Comparison of ENCODE assay signal across 25 cellular contexts in genomic region chr11:1884123-1884415, GRCh38. TPM values are rescaled to one million over a fixed set of nuclear protein-coding genes. Genes with fewer than 3 reads are reported as not detected.
"Had no signal": no experiment of that assay in that cellular context is flagged by ENCODE, and none has a peak within 500 bp of the region (broad histone marks: within the 10 kb centered on the region; RNA-seq: fewer than 3 reads in every experiment).

No MANE protein-coding gene starts in this region.

- H3K4me3 ChIP-seq: adrenal gland, SK-N-MC had no signal

- H3K9me3 ChIP-seq: adrenal gland had no signal

- H3K27me3 ChIP-seq: adrenal gland had no signal

- H3K27ac ChIP-seq: SK-N-MC had no signal

- DNase-seq: activated CD4-positive, alpha-beta T cell treated with anti-CD3 and anti-CD28 coated beads for 36 hours; activated CD4-positive, alpha-beta T cell treated with anti-CD3 and anti-CD28 coated beads, Interleukin-2, amount 50 U/mL, for 4 hours; activated CD4-positive, CD25-positive, alpha-beta regulatory T cell; activated CD8-positive, alpha-beta memory T cell treated with anti-CD3 and anti-CD28 coated beads, Interleukin-2, amount 50 U/mL, for 48 hours; activated CD8-positive, alpha-beta T cell treated with anti-CD3 and anti-CD28 coated beads, Interleukin-2, amount 10 ng/mL, durations not matched to agents 7 days and 5 days; activated gamma-delta T cell; activated naive CD4-positive, alpha-beta T cell treated with anti-CD3 and anti-CD28 coated beads, Interleukin-2, amount 50 U/mL, for 16 hours; activated T-cell treated with anti-CD3 and anti-CD28 coated beads, Interleukin-2, amount 50 U/mL, for 4 hours; anterior cingulate cortex; MM.1S; NCI-H1105; NCI-H1436; NCI-H187; NCI-H2081; NCI-H510A treated with DMSO at 0.1 percent for 48 hours; NCI-H69; PC-3; SIG-M5; T-helper 2 cell; T1000 had no signal

RNA-seq across cellular contexts. Expression of gene PRR33, which starts 7.6 kb away (rescaled TPM):
- total RNA-seq: activated naive CD8-positive, alpha-beta T cell treated with anti-CD3 and anti-CD28 coated beads, Interleukin-2, amount 10 ng/mL, durations not matched to agents 7 days and 5 days; PC-3 had no signal

RNA-seq across cellular contexts. Expression of gene LSP1, which starts 31.2 kb away (rescaled TPM):
- total RNA-seq: PC-3 had no signal

RNA-seq across cellular contexts. Expression of gene TNNT3, which starts 35.4 kb away (rescaled TPM):
- total RNA-seq: activated T-cell treated with anti-CD3 and anti-CD28 coated beads, Interleukin-2, amount 50 U/mL, for 4 hours; PC-3 had no signal

RNA-seq across cellular contexts. Expression of gene TNNI2, which starts 45.3 kb away (rescaled TPM):
- total RNA-seq: activated CD4-positive, alpha-beta T cell treated with anti-CD3 and anti-CD28 coated beads for 36 hours; activated T-cell treated with anti-CD3 and anti-CD28 coated beads, Interleukin-2, amount 50 U/mL, for 4 hours had no signal

RNA-seq across cellular contexts. Expression of gene SYT8, which starts 49.3 kb away (rescaled TPM):
- total RNA-seq: activated CD4-positive, alpha-beta T cell treated with anti-CD3 and anti-CD28 coated beads for 36 hours; activated CD8-positive, alpha-beta T cell treated with anti-CD3 and anti-CD28 coated beads, Interleukin-2, amount 10 ng/mL, durations not matched to agents 7 days and 5 days; activated naive CD8-positive, alpha-beta T cell treated with anti-CD3 and anti-CD28 coated beads, Interleukin-2, amount 10 ng/mL, durations not matched to agents 7 days and 5 days; activated T-cell treated with anti-CD3 and anti-CD28 coated beads, Interleukin-2, amount 50 U/mL, for 4 hours; cardiac septum; T-cell had no signal
